14 cellular contexts compared by ENCODE assay signal in the genomic region with DNA sequence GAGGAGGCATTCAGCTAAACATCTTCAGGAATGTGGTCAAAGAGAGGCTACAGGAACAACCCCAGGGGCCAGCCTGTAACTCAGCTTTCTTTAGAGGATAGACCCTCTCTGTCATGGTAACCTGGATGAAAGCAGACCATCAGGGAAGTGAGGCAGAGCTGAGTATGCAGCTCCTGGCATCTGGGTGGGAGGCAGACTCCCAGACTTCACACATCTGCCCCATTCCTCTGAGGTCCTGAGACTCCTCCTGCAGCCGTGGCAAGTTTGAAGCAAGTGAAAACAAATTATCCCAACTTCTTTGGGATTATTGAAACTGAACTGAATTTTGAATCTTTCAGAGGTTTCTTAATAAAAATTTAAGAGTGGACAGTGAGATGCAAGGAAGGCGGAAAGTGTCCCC.
"Had no signal": no experiment of that assay in that cellular context is flagged by ENCODE, and none has a peak within 500 bp of the region (broad histone marks: within the 10 kb centered on the region; RNA-seq: fewer than 3 reads in every experiment).

No MANE protein-coding gene starts in this region.

- DNase-seq: activated CD4-positive, alpha-beta T cell treated with anti-CD3 and anti-CD28 coated beads for 48 hours; activated naive CD4-positive, alpha-beta T cell treated with Interleukin-2 at 50 U/mL for 16 hours; activated naive CD8-positive, alpha-beta T cell treated with anti-CD3 and anti-CD28 coated beads, Interleukin-2, amount 50 U/mL, for 24 hours; colonic mucosa; effector CD4-positive, alpha-beta T cell; ovary; stimulated activated CD4-positive, alpha-beta T cell treated with anti-CD3 and anti-CD28 coated beads, Interleukin-2, amount 100 ng/mL, for 24 hours; stimulated activated naive CD4-positive, alpha-beta T cell treated with Interleukin-2 at 50 U/mL for 16 hours; T-helper 17 cell had no signal

- H3K36me3 Mint-ChIP-seq: WTC11 had no signal

- H3K9me3 ChIP-seq: colonic mucosa, ovary had no signal

- H3K27ac Mint-ChIP-seq: activated naive CD8-positive, alpha-beta T cell treated with anti-CD3 and anti-CD28 coated beads, Interleukin-2, amount 50 U/mL, for 24 hours; T-helper 17 cell; WTC11 had no signal

- H3K27me3 ChIP-seq: colonic mucosa, hepatocyte, ovary had no signal

- H3K4me3 Mint-ChIP-seq: activated naive CD8-positive, alpha-beta T cell treated with anti-CD3 and anti-CD28 coated beads, Interleukin-2, amount 50 U/mL, for 24 hours; neural crest cell; WTC11 had no signal

- H3K27ac ChIP-seq: colonic mucosa, hepatocyte, ovary had no signal

- H3K9me3 Mint-ChIP-seq: activated naive CD8-positive, alpha-beta T cell treated with anti-CD3 and anti-CD28 coated beads, Interleukin-2, amount 50 U/mL, for 24 hours; neural crest cell; WTC11 had no signal

- H3K36me3 ChIP-seq: colonic mucosa, ovary had no signal

- H2AFZ ChIP-seq: hepatocyte had no signal

- FAIRE-seq: astrocyte, frontal cortex had no signal

- H3K79me2 ChIP-seq: hepatocyte had no signal

- H3K4me1 ChIP-seq: colonic mucosa had no signal

- H3K4me2 ChIP-seq: hepatocyte had no signal

- H3K4me3 ChIP-seq: colonic mucosa, hepatocyte, ovary had no signal
